Comparison of ENCODE assay signal across 1 cellular context in the genomic region with DNA sequence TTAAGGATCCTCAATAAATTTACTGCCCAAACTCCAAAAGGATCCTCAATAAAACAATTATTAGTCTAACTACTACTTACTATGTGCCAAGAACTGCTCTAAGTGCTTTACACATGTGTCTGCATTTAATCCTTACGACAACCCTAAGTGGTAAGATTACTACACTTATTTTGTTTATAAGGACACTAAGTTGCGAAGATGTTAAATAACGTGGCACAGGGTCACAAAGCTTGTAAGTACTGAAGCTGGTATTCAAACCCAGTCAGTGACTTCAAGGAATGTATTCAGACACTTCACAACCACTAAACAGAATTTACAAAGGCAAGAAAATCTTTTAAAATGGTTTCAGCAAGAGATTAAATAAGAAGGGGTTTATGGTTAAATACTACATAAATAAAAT.
TF ChIP-seq lines count a peak whose summit lies in the region.

No MANE protein-coding gene starts in this region.

TF ChIP-seq in GM23338, 12 proteins besides CTCF, POLR2A, EP300 and RAD21 (continued from another document):
- TF ChIP-seq, protein P1, sequence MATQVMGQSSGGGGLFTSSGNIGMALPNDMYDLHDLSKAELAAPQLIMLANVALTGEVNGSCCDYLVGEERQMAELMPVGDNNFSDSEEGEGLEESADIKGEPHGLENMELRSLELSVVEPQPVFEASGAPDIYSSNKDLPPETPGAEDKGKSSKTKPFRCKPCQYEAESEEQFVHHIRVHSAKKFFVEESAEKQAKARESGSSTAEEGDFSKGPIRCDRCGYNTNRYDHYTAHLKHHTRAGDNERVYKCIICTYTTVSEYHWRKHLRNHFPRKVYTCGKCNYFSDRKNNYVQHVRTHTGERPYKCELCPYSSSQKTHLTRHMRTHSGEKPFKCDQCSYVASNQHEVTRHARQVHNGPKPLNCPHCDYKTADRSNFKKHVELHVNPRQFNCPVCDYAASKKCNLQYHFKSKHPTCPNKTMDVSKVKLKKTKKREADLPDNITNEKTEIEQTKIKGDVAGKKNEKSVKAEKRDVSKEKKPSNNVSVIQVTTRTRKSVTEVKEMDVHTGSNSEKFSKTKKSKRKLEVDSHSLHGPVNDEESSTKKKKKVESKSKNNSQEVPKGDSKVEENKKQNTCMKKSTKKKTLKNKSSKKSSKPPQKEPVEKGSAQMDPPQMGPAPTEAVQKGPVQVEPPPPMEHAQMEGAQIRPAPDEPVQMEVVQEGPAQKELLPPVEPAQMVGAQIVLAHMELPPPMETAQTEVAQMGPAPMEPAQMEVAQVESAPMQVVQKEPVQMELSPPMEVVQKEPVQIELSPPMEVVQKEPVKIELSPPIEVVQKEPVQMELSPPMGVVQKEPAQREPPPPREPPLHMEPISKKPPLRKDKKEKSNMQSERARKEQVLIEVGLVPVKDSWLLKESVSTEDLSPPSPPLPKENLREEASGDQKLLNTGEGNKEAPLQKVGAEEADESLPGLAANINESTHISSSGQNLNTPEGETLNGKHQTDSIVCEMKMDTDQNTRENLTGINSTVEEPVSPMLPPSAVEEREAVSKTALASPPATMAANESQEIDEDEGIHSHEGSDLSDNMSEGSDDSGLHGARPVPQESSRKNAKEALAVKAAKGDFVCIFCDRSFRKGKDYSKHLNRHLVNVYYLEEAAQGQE (IDR thresholded peaks at IDR 0.05; ENCODE audit: unreplicated experiment), result no peak
- no peak for TF ChIP-seq ZNF114 (CRISPR knock-in tag; IDR thresholded peaks at IDR 0.05)
- TF ChIP-seq EZH2 (IDR thresholded peaks at IDR 0.05; ENCODE audit: low read depth, unreplicated experiment), result no peak
- TF ChIP-seq, protein P2, sequence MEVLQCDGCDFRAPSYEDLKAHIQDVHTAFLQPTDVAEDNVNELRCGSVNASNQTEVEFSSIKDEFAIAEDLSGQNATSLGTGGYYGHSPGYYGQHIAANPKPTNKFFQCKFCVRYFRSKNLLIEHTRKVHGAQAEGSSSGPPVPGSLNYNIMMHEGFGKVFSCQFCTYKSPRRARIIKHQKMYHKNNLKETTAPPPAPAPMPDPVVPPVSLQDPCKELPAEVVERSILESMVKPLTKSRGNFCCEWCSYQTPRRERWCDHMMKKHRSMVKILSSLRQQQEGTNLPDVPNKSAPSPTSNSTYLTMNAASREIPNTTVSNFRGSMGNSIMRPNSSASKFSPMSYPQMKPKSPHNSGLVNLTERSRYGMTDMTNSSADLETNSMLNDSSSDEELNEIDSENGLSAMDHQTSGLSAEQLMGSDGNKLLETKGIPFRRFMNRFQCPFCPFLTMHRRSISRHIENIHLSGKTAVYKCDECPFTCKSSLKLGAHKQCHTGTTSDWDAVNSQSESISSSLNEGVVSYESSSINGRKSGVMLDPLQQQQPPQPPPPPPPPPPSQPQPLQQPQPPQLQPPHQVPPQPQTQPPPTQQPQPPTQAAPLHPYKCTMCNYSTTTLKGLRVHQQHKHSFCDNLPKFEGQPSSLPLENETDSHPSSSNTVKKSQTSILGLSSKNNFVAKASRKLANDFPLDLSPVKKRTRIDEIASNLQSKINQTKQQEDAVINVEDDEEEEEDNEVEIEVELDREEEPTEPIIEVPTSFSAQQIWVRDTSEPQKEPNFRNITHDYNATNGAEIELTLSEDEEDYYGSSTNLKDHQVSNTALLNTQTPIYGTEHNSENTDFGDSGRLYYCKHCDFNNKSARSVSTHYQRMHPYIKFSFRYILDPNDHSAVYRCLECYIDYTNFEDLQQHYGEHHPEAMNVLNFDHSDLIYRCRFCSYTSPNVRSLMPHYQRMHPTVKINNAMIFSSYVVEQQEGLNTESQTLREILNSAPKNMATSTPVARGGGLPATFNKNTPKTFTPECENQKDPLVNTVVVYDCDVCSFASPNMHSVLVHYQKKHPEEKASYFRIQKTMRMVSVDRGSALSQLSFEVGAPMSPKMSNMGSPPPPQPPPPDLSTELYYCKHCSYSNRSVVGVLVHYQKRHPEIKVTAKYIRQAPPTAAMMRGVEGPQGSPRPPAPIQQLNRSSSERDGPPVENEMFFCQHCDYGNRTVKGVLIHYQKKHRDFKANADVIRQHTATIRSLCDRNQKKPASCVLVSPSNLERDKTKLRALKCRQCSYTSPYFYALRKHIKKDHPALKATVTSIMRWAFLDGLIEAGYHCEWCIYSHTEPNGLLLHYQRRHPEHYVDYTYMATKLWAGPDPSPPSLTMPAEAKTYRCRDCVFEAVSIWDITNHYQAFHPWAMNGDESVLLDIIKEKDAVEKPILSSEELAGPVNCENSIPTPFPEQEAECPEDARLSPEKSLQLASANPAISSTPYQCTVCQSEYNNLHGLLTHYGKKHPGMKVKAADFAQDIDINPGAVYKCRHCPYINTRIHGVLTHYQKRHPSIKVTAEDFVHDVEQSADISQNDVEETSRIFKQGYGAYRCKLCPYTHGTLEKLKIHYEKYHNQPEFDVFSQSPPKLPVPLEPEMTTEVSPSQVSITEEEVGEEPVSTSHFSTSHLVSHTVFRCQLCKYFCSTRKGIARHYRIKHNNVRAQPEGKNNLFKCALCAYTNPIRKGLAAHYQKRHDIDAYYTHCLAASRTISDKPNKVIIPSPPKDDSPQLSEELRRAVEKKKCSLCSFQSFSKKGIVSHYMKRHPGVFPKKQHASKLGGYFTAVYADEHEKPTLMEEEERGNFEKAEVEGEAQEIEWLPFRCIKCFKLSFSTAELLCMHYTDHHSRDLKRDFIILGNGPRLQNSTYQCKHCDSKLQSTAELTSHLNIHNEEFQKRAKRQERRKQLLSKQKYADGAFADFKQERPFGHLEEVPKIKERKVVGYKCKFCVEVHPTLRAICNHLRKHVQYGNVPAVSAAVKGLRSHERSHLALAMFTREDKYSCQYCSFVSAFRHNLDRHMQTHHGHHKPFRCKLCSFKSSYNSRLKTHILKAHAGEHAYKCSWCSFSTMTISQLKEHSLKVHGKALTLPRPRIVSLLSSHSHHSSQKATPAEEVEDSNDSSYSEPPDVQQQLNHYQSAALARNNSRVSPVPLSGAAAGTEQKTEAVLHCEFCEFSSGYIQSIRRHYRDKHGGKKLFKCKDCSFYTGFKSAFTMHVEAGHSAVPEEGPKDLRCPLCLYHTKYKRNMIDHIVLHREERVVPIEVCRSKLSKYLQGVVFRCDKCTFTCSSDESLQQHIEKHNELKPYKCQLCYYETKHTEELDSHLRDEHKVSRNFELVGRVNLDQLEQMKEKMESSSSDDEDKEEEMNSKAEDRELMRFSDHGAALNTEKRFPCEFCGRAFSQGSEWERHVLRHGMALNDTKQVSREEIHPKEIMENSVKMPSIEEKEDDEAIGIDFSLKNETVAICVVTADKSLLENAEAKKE (CRISPR knock-in tag; IDR thresholded peaks at IDR 0.05), result no peak
- TF ChIP-seq, protein P3, sequence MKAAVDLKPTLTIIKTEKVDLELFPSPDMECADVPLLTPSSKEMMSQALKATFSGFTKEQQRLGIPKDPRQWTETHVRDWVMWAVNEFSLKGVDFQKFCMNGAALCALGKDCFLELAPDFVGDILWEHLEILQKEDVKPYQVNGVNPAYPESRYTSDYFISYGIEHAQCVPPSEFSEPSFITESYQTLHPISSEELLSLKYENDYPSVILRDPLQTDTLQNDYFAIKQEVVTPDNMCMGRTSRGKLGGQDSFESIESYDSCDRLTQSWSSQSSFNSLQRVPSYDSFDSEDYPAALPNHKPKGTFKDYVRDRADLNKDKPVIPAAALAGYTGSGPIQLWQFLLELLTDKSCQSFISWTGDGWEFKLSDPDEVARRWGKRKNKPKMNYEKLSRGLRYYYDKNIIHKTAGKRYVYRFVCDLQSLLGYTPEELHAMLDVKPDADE (IDR thresholded peaks at IDR 0.05), result no peak
- TF ChIP-seq ZNF331 (CRISPR knock-in tag; IDR thresholded peaks at IDR 0.05; ENCODE audit: low read depth), result no peak
- no peak for TF ChIP-seq CREB1 (CRISPR knock-in tag; IDR thresholded peaks at IDR 0.05; ENCODE audit: low read depth)
- no peak for TF ChIP-seq JUNB (IDR thresholded peaks at IDR 0.05; ENCODE audit: unreplicated experiment)
- no peak for TF ChIP-seq NANOG (IDR thresholded peaks at IDR 0.05; ENCODE audit: borderline replicate concordance)
- no peak for TF ChIP-seq POLR2AphosphoS5 (IDR thresholded peaks at IDR 0.05; ENCODE audit: low read depth)
- TF ChIP-seq STAT1 (IDR thresholded peaks at IDR 0.05; ENCODE audit: unreplicated experiment), result no peak
